1 cellular context compared by ENCODE assay signal in genomic region chr13:27261376-27261775, GRCh38.
TF ChIP-seq lines count a peak whose summit lies in the region.

No MANE protein-coding gene starts in this region.

TF ChIP-seq in HEK293, 187 proteins besides CTCF, POLR2A, EP300 and RAD21 (continued from another document):
- TF ChIP-seq PRDM2 (tag by site-specific recombination; IDR thresholded peaks at IDR 0.05; ENCODE audit: borderline replicate concordance) (no peak), ZNF555 (tag by site-specific recombination; conservative IDR thresholded peaks at IDR 0.05) (no peak), PATZ1 (tag by site-specific recombination; IDR thresholded peaks at IDR 0.05) (no peak), OSR2 (tag by site-specific recombination; IDR thresholded peaks at IDR 0.05) (peak; percentile 16; the same call in 1 of the 2 replicates), ZNF624 (tag by site-specific recombination; IDR thresholded peaks at IDR 0.05) (no peak), PRDM6 (tag by site-specific recombination; IDR thresholded peaks at IDR 0.05) (peak; percentile 14; the same call in 1 of the 2 replicates), ZSCAN4 (tag by site-specific recombination; IDR thresholded peaks at IDR 0.05) (no peak)
